ENCODE assay signal across 32 cellular contexts in genomic region chr17:73424571-73424970, GRCh38.
"Had no signal": no experiment of that assay in that cellular context is flagged by ENCODE, and none has a peak within 500 bp of the region (broad histone marks: within the 10 kb centered on the region; RNA-seq: fewer than 3 reads in every experiment).

No MANE protein-coding gene starts in this region.

- H3K36me3 ChIP-seq: adrenal gland, brain microvascular endothelial cell, breast epithelium had no signal

- ATAC-seq: activated CD8-positive, alpha-beta T cell treated with anti-CD3 and anti-CD28 coated beads for 36 hours; activated naive CD4-positive, alpha-beta T cell treated with anti-CD3 and anti-CD28 coated beads, Interleukin-2, amount 50 U/mL, for 72 hours; activated T-cell treated with anti-CD3 and anti-CD28 coated beads, Interleukin-2, amount 50 U/mL, for 4 hours; activated T-cell treated with anti-CD3 and anti-CD28 coated beads, Interleukin-2, amount 50 U/mL, for 72 hours; activated T-helper 17 cell treated with anti-CD3 and anti-CD28 coated beads, Interleukin-2, amount 50 U/mL, for 72 hours; body of pancreas; T-cell; T-helper 17 cell had no signal

- H3K4me3 ChIP-seq: adrenal gland, body of pancreas, breast epithelium had no signal

- DNase-seq: activated B cell treated with CpG ODN at 0.5 μM for 24 hours; activated CD4-positive, alpha-beta memory T cell treated with anti-CD3 and anti-CD28 coated beads for 36 hours; activated CD4-positive, alpha-beta T cell treated with anti-CD3 and anti-CD28 coated beads for 4 hours; activated CD4-positive, alpha-beta T cell treated with anti-CD3 and anti-CD28 coated beads, Interleukin-2, amount 10 ng/mL, durations not matched to agents 24 days and 14 days; activated CD4-positive, alpha-beta T cell treated with anti-CD3 and anti-CD28 coated beads, Interleukin-2, amount 50 U/mL, for 1 hour; activated CD4-positive, alpha-beta T cell treated with anti-CD3 and anti-CD28 coated beads, Interleukin-2, amount 50 U/mL, for 4 hours; activated CD4-positive, CD25-positive, alpha-beta regulatory T cell treated with anti-CD3 and anti-CD28 coated beads, Interleukin-2, amount 50 U/mL, for 72 hours; activated CD8-positive, alpha-beta memory T cell treated with anti-CD3 and anti-CD28 coated beads, Interleukin-2, amount 50 U/mL, for 4 hours; activated CD8-positive, alpha-beta T cell treated with anti-CD3 and anti-CD28 coated beads for 36 hours; activated effector memory CD4-positive, alpha-beta T cell treated with anti-CD3 and anti-CD28 coated beads, Interleukin-2, amount 50 U/mL, for 16 hours; activated gamma-delta T cell treated with Interleukin-2 at 50 U/mL for 16 hours; activated naive CD4-positive, alpha-beta T cell; activated naive CD4-positive, alpha-beta T cell treated with anti-CD3 and anti-CD28 coated beads for 36 hours; activated naive CD4-positive, alpha-beta T cell treated with anti-CD3 and anti-CD28 coated beads, Interleukin-2, amount 50 U/mL, for 16 hours; activated naive CD8-positive, alpha-beta T cell treated with anti-CD3 and anti-CD28 coated beads for 36 hours; activated T-cell treated with anti-CD3 and anti-CD28 coated beads for 4 hours; activated T-cell treated with anti-CD3 and anti-CD28 coated beads, Interleukin-2, amount 50 U/mL, for 1 hour; activated T-cell treated with anti-CD3 and anti-CD28 coated beads, Interleukin-2, amount 50 U/mL, for 4 hours; activated T-cell treated with anti-CD3 and anti-CD28 coated beads, Interleukin-2, amount 50 U/mL, for 72 hours; adrenal gland; amniotic stem cell; body of pancreas; brain microvascular endothelial cell; cerebellar nuclear complex; T-cell; T-helper 17 cell had no signal

- H3K9me3 ChIP-seq: adrenal gland, body of pancreas, breast epithelium had no signal

- H3K4me1 ChIP-seq: adrenal gland, breast epithelium had no signal

- H3K27ac ChIP-seq: adrenal gland, body of pancreas, brain microvascular endothelial cell, breast epithelium, VCaP had no signal

- H3K27me3 ChIP-seq: adrenal gland, body of pancreas, brain microvascular endothelial cell, breast epithelium had no signal

- FAIRE-seq: astrocyte, TTC549 had no signal
